ENCODE assay signal across 8 cellular contexts in the genomic region with DNA sequence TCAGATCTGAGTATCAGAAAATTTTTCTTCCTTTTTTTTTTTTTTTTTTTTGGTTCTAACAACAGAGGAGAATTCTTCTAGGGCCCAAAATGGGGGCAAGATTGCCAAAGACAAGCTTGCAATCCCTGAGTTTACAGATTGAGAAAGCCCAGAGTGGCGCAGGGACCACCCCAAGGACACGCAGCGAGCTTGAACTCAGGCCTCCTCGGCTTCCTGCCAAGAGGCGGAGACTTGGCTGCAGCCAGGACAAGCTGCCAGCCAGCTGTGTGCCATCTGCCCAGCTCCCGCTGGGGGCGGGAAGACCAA. TPM values are rescaled to one million over a fixed set of nuclear protein-coding genes. Genes with fewer than 3 reads are reported as not detected.
DNase-seq lines count a peak whose midpoint lies in the region; ATAC-seq and TF ChIP-seq lines count a peak whose summit lies in the region.

No MANE protein-coding gene starts in this region.

- H3K4me3 ChIP-seq in H7 (ENCODE audit: insufficient read depth, low read depth, low read length): 0 out of 2 replicates have a peak overlapping the region, but pooled peaks have one; percentile 10
- peak overlapping the region; percentile 82 for H3K4me3 ChIP-seq in WI38 (ENCODE audit: low read depth, low read length)
- peak overlapping the region in 1 of 2 donors; percentile 81 for H3K4me3 ChIP-seq in gastroesophageal sphincter
- H3K4me3 ChIP-seq in skin epidermis: peak overlapping the region; percentile 47 to 72 (median 57)

- in situ Hi-C loops in ACHN (cut with HindIII; ENCODE audit: low pct_ligation_motif_present, low pct_unique_long_range_greater_than_20kb, low sequenced_read_pairs): no loop called here

- TF ChIP-seq POLR2A in gastroesophageal sphincter (IDR thresholded peaks at IDR 0.05): no peak

- TF ChIP-seq CTCF in WI38 (IDR thresholded peaks at IDR 0.05; ENCODE audit: low read depth, low read length): no peak
- no peak for TF ChIP-seq CTCF in gastroesophageal sphincter (IDR thresholded peaks at IDR 0.05)

- H3K4me1 ChIP-seq in gastroesophageal sphincter: peaks cover 0 to 90% (median 39%) of the 10 kb centered on the region in 3 donors

- H3K9me3 ChIP-seq in gastroesophageal sphincter: no peaks in the 10 kb centered on the region

- H3K27me3 ChIP-seq in H7 (ENCODE audit: control insufficient read depth, insufficient read depth, low read length): no peaks in the 10 kb centered on the region
- H3K27me3 ChIP-seq in gastroesophageal sphincter: no peaks in the 10 kb centered on the region

- no peak for ATAC-seq in gastroesophageal sphincter

- H3K27ac ChIP-seq in gastroesophageal sphincter (peak overlapping the region; percentile 7 to 94 (median 91)), skin epidermis (peak overlapping the region in 16 of 21 experiments; percentile 68 to 94 (median 88))

- H3K36me3 ChIP-seq in H7 (replicated peaks; ENCODE audit: control insufficient read depth, insufficient read depth, low read length): no peaks in the 10 kb centered on the region
- peaks cover 0 to 14% of the 10 kb centered on the region in 2 donors for H3K36me3 ChIP-seq in gastroesophageal sphincter

- DNase-seq in H7: no peak
- DNase-seq in NCI-H146 (lab: John Stamatoyannopoulos, UW): no peak
- DNase-seq in ACHN: no peak
- no peak for DNase-seq in NCI-H345 (lab: John Stamatoyannopoulos, UW)
- no peak for DNase-seq in NCI-H2227 treated with DMSO at 0.1 percent for 48 hours (lab: John Stamatoyannopoulos, UW)

- TF ChIP-seq EP300 in gastroesophageal sphincter (IDR thresholded peaks at IDR 0.05): no peak

- no CpG with 5 or more reads among the region's 7 CpGs for WGBS in gastroesophageal sphincter (ENCODE audit: low coverage in 1 of 2), 2 donors

RNA-seq across cellular contexts. Expression of a gene that starts 0.5 kb away (rescaled TPM):
- 76.7 and 121 TPM in 2 replicates for total RNA-seq in H7 (2014; rRNA removed; shearing (Covaris generic))
- total RNA-seq in gastroesophageal sphincter: 100 to 1,000 TPM in 3 of 4 donors, 10 to 100 TPM in 1; 95.0 to 175 (median 113) TPM

RNA-seq across cellular contexts. Expression of a gene that starts 1.9 kb away (rescaled TPM):
- 13.6 and 15.1 TPM in 2 replicates for total RNA-seq in H7 (2014; rRNA removed; shearing (Covaris generic))
- total RNA-seq in gastroesophageal sphincter: 10 to 100 TPM; 13.2 to 34.4 (median 24.3) TPM

RNA-seq across cellular contexts. Expression of a gene that starts 4.2 kb away (rescaled TPM):
- 32.8 and 50.8 TPM in 2 replicates for total RNA-seq in H7 (2014; rRNA removed; shearing (Covaris generic))
- 10 to 100 TPM; 13.2 to 58.5 (median 19.9) TPM for total RNA-seq in gastroesophageal sphincter

RNA-seq across cellular contexts. Expression of a gene that starts 23.5 kb away (rescaled TPM):
- total RNA-seq in H7 (2014; rRNA removed; shearing (Covaris generic)): 18.0 and 22.7 TPM in 2 replicates
- under 1 TPM in 2 of 4 donors, not detected in 2; 0.39 to 0.81 TPM for total RNA-seq in gastroesophageal sphincter

RNA-seq across cellular contexts. Expression of a gene that starts 29.5 kb away (rescaled TPM):
- total RNA-seq in H7 (2014; rRNA removed; shearing (Covaris generic)): 6.9 and 7.5 TPM in 2 replicates
- total RNA-seq in gastroesophageal sphincter: 1 to 10 TPM; 1.3 to 6.2 (median 4.2) TPM
